In the genomic region with DNA sequence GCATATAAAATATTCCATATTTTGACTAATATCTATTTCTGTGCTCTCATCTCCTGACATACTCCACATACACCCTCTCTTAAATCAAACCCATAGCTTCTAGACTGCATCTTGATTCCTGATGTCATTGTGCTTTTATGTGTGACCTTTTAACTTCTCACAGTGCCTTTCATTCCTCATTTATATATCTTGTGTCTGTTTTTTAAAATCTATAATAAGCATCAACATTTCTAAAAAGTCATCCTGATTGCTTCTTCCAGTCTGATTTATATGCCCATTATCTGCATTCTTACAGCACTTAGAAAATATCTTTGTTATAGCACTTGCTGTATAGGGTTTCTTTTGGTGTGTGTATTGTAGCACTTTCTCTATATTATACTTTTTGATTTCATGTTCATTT, we compare ENCODE assay signal across 29 cellular contexts.
"Had no signal": no experiment of that assay in that cellular context is flagged by ENCODE, and none has a peak within 500 bp of the region (broad histone marks: within the 10 kb centered on the region; RNA-seq: fewer than 3 reads in every experiment).

No MANE protein-coding gene starts in this region.

- H3K27ac Mint-ChIP-seq: natural killer cell; neural progenitor cell; progenitor cell of endocrine pancreas; stimulated activated effector memory CD8-positive, alpha-beta T cell treated with anti-CD3 and anti-CD28 coated beads, Interleukin-12 subunit alpha, Interleukin-12 subunit beta, amount 100 ng/mL, for 72 hours; stimulated activated naive B cell treated with anti-CD40 and anti-IgM and Interleukin-4, amounts not matched to agents 10 μg/mL and 1 μg/mL and 100 μg/mL, for 72 hours; stimulated activated naive CD8-positive, alpha-beta T cell treated with anti-CD3 and anti-CD28 coated beads, Interleukin-15, Interleukin-2, amounts not matched to agents 100 ng/mL and 50 ng/mL, for 24 hours had no signal

- H3K4me1 ChIP-seq: neural progenitor cell, parathyroid adenoma, psoas muscle, right lobe of liver, sigmoid colon, stomach, thyroid gland, tibial nerve, upper lobe of left lung, vagina had no signal

- ATAC-seq: natural killer cell; psoas muscle; right cardiac atrium; right lobe of liver; stimulated activated effector memory CD8-positive, alpha-beta T cell treated with anti-CD3 and anti-CD28 coated beads, Interleukin-12 subunit alpha, Interleukin-12 subunit beta, amount 100 ng/mL, for 72 hours; stimulated activated naive B cell treated with anti-CD40 and anti-IgM and Interleukin-4, amounts not matched to agents 10 μg/mL and 1 μg/mL and 100 μg/mL, for 72 hours had no signal

- H2AFZ ChIP-seq: neural progenitor cell, parathyroid adenoma had no signal

- FAIRE-seq: small intestine, urothelium cell line had no signal

- H3K27me3 ChIP-seq: neural progenitor cell, ovary, right lobe of liver, sigmoid colon, stomach, thyroid gland, tibial nerve, upper lobe of left lung, vagina had no signal

- H3K4me2 ChIP-seq: neural progenitor cell had no signal

- H3K27me3 Mint-ChIP-seq: progenitor cell of endocrine pancreas; stimulated activated naive CD8-positive, alpha-beta T cell treated with anti-CD3 and anti-CD28 coated beads, Interleukin-15, Interleukin-2, amounts not matched to agents 100 ng/mL and 50 ng/mL, for 24 hours had no signal

- H3K4me3 Mint-ChIP-seq: natural killer cell; nephron; neural progenitor cell; stimulated activated effector memory CD8-positive, alpha-beta T cell treated with anti-CD3 and anti-CD28 coated beads, Interleukin-12 subunit alpha, Interleukin-12 subunit beta, amount 100 ng/mL, for 72 hours; stimulated activated naive B cell treated with anti-CD40 and anti-IgM and Interleukin-4, amounts not matched to agents 10 μg/mL and 1 μg/mL and 100 μg/mL, for 72 hours; stimulated activated naive CD8-positive, alpha-beta T cell treated with anti-CD3 and anti-CD28 coated beads, Interleukin-15, Interleukin-2, amounts not matched to agents 100 ng/mL and 50 ng/mL, for 24 hours had no signal

- H3K36me3 Mint-ChIP-seq: natural killer cell; neural progenitor cell; stimulated activated effector memory CD8-positive, alpha-beta T cell treated with anti-CD3 and anti-CD28 coated beads, Interleukin-12 subunit alpha, Interleukin-12 subunit beta, amount 100 ng/mL, for 72 hours; stimulated activated naive B cell treated with anti-CD40 and anti-IgM and Interleukin-4, amounts not matched to agents 10 μg/mL and 1 μg/mL and 100 μg/mL, for 72 hours had no signal

- H3K4me1 Mint-ChIP-seq: natural killer cell; nephron; neural progenitor cell; stimulated activated effector memory CD8-positive, alpha-beta T cell treated with anti-CD3 and anti-CD28 coated beads, Interleukin-12 subunit alpha, Interleukin-12 subunit beta, amount 100 ng/mL, for 72 hours; stimulated activated naive B cell treated with anti-CD40 and anti-IgM and Interleukin-4, amounts not matched to agents 10 μg/mL and 1 μg/mL and 100 μg/mL, for 72 hours had no signal

- H3K27ac ChIP-seq: neural progenitor cell, ovary, parathyroid adenoma, psoas muscle, right lobe of liver, sigmoid colon, stomach, thoracic aorta, thyroid gland, tibial nerve, upper lobe of left lung, vagina had no signal

- H3K9me3 ChIP-seq: ovary, psoas muscle, right lobe of liver, sigmoid colon, thoracic aorta, thyroid gland, tibial nerve, vagina had no signal

- H3K9me3 Mint-ChIP-seq: natural killer cell; stimulated activated effector memory CD8-positive, alpha-beta T cell treated with anti-CD3 and anti-CD28 coated beads, Interleukin-12 subunit alpha, Interleukin-12 subunit beta, amount 100 ng/mL, for 72 hours; stimulated activated naive CD8-positive, alpha-beta T cell treated with anti-CD3 and anti-CD28 coated beads, Interleukin-15, Interleukin-2, amounts not matched to agents 100 ng/mL and 50 ng/mL, for 24 hours had no signal

- DNase-seq: natural killer cell; occipital lobe; ovary; posterior cingulate gyrus; psoas muscle; right cardiac atrium; right lobe of liver; sigmoid colon; small intestine; stimulated activated CD4-positive, alpha-beta T cell treated with anti-CD3 and anti-CD28 coated beads, Interleukin-15, amount 100 ng/mL, for 24 hours; stimulated activated CD4-positive, alpha-beta T cell treated with anti-CD3 and anti-CD28 coated beads, Interleukin-2, amount 100 ng/mL, for 24 hours; stimulated activated CD4-positive, alpha-beta T cell treated with anti-CD3 and anti-CD28 coated beads, Interleukin-2, amount 100 ng/mL, for 48 hours; stimulated activated CD4-positive, alpha-beta T cell treated with anti-CD3 and anti-CD28 coated beads, Interleukin-4, amount 100 ng/mL, for 24 hours; stimulated activated naive B cell treated with anti-CD40 and anti-IgM and Interleukin-4, amounts not matched to agents 10 μg/mL and 1 μg/mL and 100 μg/mL, for 72 hours; stimulated activated naive CD4-positive, alpha-beta T cell treated with Interleukin-2 at 50 U/mL for 16 hours; stomach; thyroid gland; trophoblast cell; upper lobe of left lung had no signal

- H3K79me2 ChIP-seq: parathyroid adenoma had no signal

- H3K4me3 ChIP-seq: neural progenitor cell, ovary, psoas muscle, right lobe of liver, sigmoid colon, stomach, thoracic aorta, thyroid gland, tibial nerve, upper lobe of left lung, vagina had no signal

- H3K36me3 ChIP-seq: neural progenitor cell, ovary, right lobe of liver, sigmoid colon, stomach, thoracic aorta, thyroid gland, tibial nerve, upper lobe of left lung, vagina had no signal

- H3K9ac ChIP-seq: neural progenitor cell, parathyroid adenoma had no signal
